8 cellular contexts compared by ENCODE assay signal in genomic region chr12:27434673-27435565, GRCh38. TPM values are rescaled to one million over a fixed set of nuclear protein-coding genes. Genes with fewer than 3 reads are reported as not detected.
A peak's percentile ranks its signal among the peaks of the same experiment; 100 is the strongest.
DNase-seq lines count a peak whose midpoint lies in the region; ATAC-seq and TF ChIP-seq lines count a peak whose summit lies in the region.

No MANE protein-coding gene starts in this region.

- no peak overlapping the region for H3K4me3 ChIP-seq in GM12875 (ENCODE audit: low read depth, low read length)
- no peak overlapping the region for H3K4me3 ChIP-seq in choroid plexus epithelial cell (ENCODE audit: low read depth, low read length)

- no peak for ATAC-seq in GM21786 (IDR thresholded peaks at IDR 0.05; ENCODE audit: unreplicated experiment)

- peak; percentile 56 for DNase-seq in AG08396 (ENCODE audit: low spot score)
- DNase-seq in RPMI8226, result peak; percentile 10
- peak; percentile 27 for DNase-seq in choroid plexus epithelial cell (ENCODE audit: low read depth)
- peak; percentile 55 for DNase-seq in myocyte (ENCODE audit: low read depth)
- DNase-seq in ureter (ENCODE audit: low spot score), result no peak
- DNase-seq in effector CD4-positive, alpha-beta T cell, result no peak

- TF ChIP-seq CTCF in GM12875 (IDR thresholded peaks at IDR 0.05; ENCODE audit: borderline replicate concordance, insufficient read depth, low read depth, low read length) (peak; percentile 43; the same call in 1 of the 2 replicates), choroid plexus epithelial cell (conservative IDR thresholded peaks at IDR 0.05; ENCODE audit: low read depth, low read length) (peak; percentile 70)

RNA-seq across cellular contexts. Expression of gene SMCO2, which starts 11.6 kb away (rescaled TPM):
- total RNA-seq in myocyte, result not detected in 2 replicates
- polyA plus RNA-seq in myocyte (2012), result 0.29 TPM
- total RNA-seq in ureter, result not detected

Comparison
In these comparisons a context has a peak if more than half of its experiments do, and no peak if none do; other contexts are left out.
1. DNase-seq: peak in AG08396 (single experiment), RPMI8226 (single experiment), choroid plexus epithelial cell (single experiment) and myocyte (single experiment); none in ureter (single experiment) and effector CD4-positive, alpha-beta T cell (single experiment).